19 cellular contexts compared by ENCODE assay signal in genomic region chr1:7641587-7642417, GRCh38.
DNase-seq lines count a peak whose midpoint lies in the region; ATAC-seq and TF ChIP-seq lines count a peak whose summit lies in the region.
"Had no signal": no experiment of that assay in that cellular context is flagged by ENCODE, and none has a peak within 500 bp of the region (broad histone marks: within the 10 kb centered on the region; RNA-seq: fewer than 3 reads in every experiment).

No MANE protein-coding gene starts in this region.

- no peaks in the 10 kb centered on the region for H3K27me3 ChIP-seq in brain microvascular endothelial cell (replicated peaks)
- H3K27me3 ChIP-seq: breast epithelium, tibial nerve had no signal

- H3K4me3 ChIP-seq in brain microvascular endothelial cell (ENCODE audit: low read depth, low read length) (no peak overlapping the region), foreskin fibroblast (ENCODE audit: low read depth in 1 of 2, low read length in 2 of 2) (no peak overlapping the region)
- H3K4me3 ChIP-seq: breast epithelium, tibial nerve had no signal

- H3K36me3 ChIP-seq in brain microvascular endothelial cell (replicated peaks): no peaks in the 10 kb centered on the region
- H3K36me3 ChIP-seq: breast epithelium, tibial nerve had no signal

- TF ChIP-seq CTCF in brain microvascular endothelial cell (IDR thresholded peaks at IDR 0.05; ENCODE audit: low read depth, low read length, missing control alignments): peak; percentile 18
- no peak for TF ChIP-seq CTCF in omental fat pad (IDR thresholded peaks at IDR 0.05)
- TF ChIP-seq CTCF in foreskin fibroblast (IDR thresholded peaks at IDR 0.05; ENCODE audit: low read depth, low read length): no peak

- ATAC-seq in omental fat pad (ENCODE audit: low FRiP score) (peak; percentile 19), HG02970 (IDR thresholded peaks at IDR 0.05; ENCODE audit: low FRiP score, unreplicated experiment) (no peak)
- ATAC-seq: activated CD8-positive, alpha-beta T cell treated with anti-CD3 and anti-CD28 coated beads for 36 hours; activated T-cell treated with anti-CD3 and anti-CD28 coated beads, Interleukin-2, amount 50 U/mL, for 72 hours; naive thymus-derived CD8-positive, alpha-beta T cell; stimulated activated memory B cell treated with anti-CD40 and anti-IgM and Interleukin-4, amounts not matched to agents 10 μg/mL and 1 μg/mL and 100 μg/mL, for 72 hours had no signal

- DNase-seq in NCI-H1417 (lab: John Stamatoyannopoulos, UW) (peak; percentile 44 to 87 (median 67)), NCI-H1417 treated with DMSO at 0.1 percent for 48 hours (lab: John Stamatoyannopoulos, UW) (no peak), NCI-H510A (lab: John Stamatoyannopoulos, UW) (peak; percentile 54), brain microvascular endothelial cell (no peak), omental fat pad (ENCODE audit: low spot score) (no peak), DMS 273 treated with DMSO at 0.1 percent for 48 hours (lab: John Stamatoyannopoulos, UW) (no peak), foreskin fibroblast (no peak)
- DNase-seq: activated CD8-positive, alpha-beta T cell treated with anti-CD3 and anti-CD28 coated beads for 36 hours; activated naive CD8-positive, alpha-beta T cell treated with anti-CD3 and anti-CD28 coated beads for 36 hours; activated T-cell treated with anti-CD3 and anti-CD28 coated beads, Interleukin-2, amount 50 U/mL, for 72 hours; mesenchymal stem cell; naive thymus-derived CD8-positive, alpha-beta T cell; NCI-H1930; NCI-H524 had no signal

- H3K27ac ChIP-seq in brain microvascular endothelial cell: no peak overlapping the region
- H3K27ac ChIP-seq: breast epithelium, C4-2B, tibial nerve had no signal

- in situ Hi-C loops in brain microvascular endothelial cell (cut with HindIII; ENCODE audit: low pct_ligation_motif_present, low sequenced_read_pairs): no loop called here

Comparison
In these comparisons a context has a peak if more than half of its experiments do, and no peak if none do; other contexts are left out.
1. DNase-seq: peak in NCI-H1417 (3 of 3) and NCI-H510A (single experiment); none in NCI-H1417 treated with DMSO at 0.1 percent for 48 hours (single experiment), brain microvascular endothelial cell (single experiment), omental fat pad (single experiment), DMS 273 treated with DMSO at 0.1 percent for 48 hours (single experiment) and foreskin fibroblast (0 of 2).